In the genomic region with DNA sequence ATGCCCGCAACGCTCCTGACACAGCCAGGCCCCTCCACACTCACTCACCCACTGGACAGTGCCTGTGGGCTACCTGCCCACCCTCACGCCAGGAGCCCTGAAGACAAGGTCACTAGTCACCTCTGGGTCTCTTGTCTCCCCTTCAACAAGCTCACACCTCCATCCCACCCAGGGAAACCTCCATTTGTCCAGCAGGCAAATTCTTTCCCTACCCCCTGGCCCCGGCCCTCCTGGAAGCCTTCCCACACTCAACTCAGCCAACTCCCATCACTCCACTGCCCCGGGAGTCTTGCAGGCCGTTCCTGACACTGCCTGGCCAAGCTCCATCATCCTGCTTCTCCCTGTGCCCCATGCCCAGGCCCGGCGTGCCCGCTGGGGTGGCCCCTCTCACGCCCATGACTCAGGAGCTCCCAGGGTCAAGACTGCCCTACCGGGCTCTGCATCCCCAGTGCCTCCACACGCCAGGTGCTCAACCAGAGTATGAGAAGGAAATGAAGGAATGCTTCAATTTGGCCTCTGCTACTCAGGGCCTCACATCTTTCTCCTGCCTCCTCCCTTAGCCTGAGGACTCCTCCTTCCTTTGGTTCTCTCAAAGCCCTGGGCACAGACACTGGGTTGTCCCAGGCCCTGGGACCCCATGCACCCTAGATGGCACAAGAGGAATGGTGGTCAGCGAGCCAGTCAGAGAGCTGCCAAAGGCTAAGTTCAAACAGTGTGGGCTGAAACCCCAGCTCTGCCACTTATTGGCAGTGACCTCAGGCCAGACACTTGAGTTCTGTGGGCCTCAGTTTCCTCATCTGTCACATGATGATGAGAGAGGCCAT, we compare ENCODE assay signal across 17 cellular contexts.
"Had no signal": no experiment of that assay in that cellular context is flagged by ENCODE, and none has a peak within 500 bp of the region (broad histone marks: within the 10 kb centered on the region; RNA-seq: fewer than 3 reads in every experiment).

No MANE protein-coding gene starts in this region.

- H3K9me3 Mint-ChIP-seq: activated naive CD8-positive, alpha-beta T cell treated with anti-CD3 and anti-CD28 coated beads, Interleukin-2, amount 10 ng/mL, durations not matched to agents 7 days and 5 days; endodermal cell; natural killer cell treated with Interleukin-12 subunit alpha and Interleukin-12 subunit beta and Interleukin-15 and Interleukin-18, amount 100 ng/mL, for 72 hours had no signal

- H3K9me3 ChIP-seq: gastrocnemius medialis, SK-N-SH, tibial nerve had no signal

- ATAC-seq: gastrocnemius medialis; left lobe of liver; natural killer cell treated with Interleukin-12 subunit alpha and Interleukin-12 subunit beta and Interleukin-15 and Interleukin-18, amount 100 ng/mL, for 72 hours; stimulated activated naive B cell treated with anti-CD40 and anti-IgM and Interleukin-4, amounts not matched to agents 10 μg/mL and 1 μg/mL and 100 μg/mL, for 72 hours had no signal

- H3K4me3 Mint-ChIP-seq: activated naive CD8-positive, alpha-beta T cell treated with anti-CD3 and anti-CD28 coated beads, Interleukin-2, amount 10 ng/mL, durations not matched to agents 7 days and 5 days; endodermal cell; natural killer cell treated with Interleukin-12 subunit alpha and Interleukin-12 subunit beta and Interleukin-15 and Interleukin-18, amount 100 ng/mL, for 72 hours; stimulated activated naive B cell treated with anti-CD40 and anti-IgM and Interleukin-4, amounts not matched to agents 10 μg/mL and 1 μg/mL and 100 μg/mL, for 72 hours had no signal

- H3K9ac ChIP-seq: SK-N-SH had no signal

- H3K27ac Mint-ChIP-seq: activated naive CD8-positive, alpha-beta T cell treated with anti-CD3 and anti-CD28 coated beads, Interleukin-2, amount 10 ng/mL, durations not matched to agents 7 days and 5 days; endodermal cell; natural killer cell treated with Interleukin-12 subunit alpha and Interleukin-12 subunit beta and Interleukin-15 and Interleukin-18, amount 100 ng/mL, for 72 hours; stimulated activated naive B cell treated with anti-CD40 and anti-IgM and Interleukin-4, amounts not matched to agents 10 μg/mL and 1 μg/mL and 100 μg/mL, for 72 hours had no signal

- H3K36me3 Mint-ChIP-seq: activated naive CD8-positive, alpha-beta T cell treated with anti-CD3 and anti-CD28 coated beads, Interleukin-2, amount 10 ng/mL, durations not matched to agents 7 days and 5 days; natural killer cell treated with Interleukin-12 subunit alpha and Interleukin-12 subunit beta and Interleukin-15 and Interleukin-18, amount 100 ng/mL, for 72 hours had no signal

- H3K27me3 ChIP-seq: gastrocnemius medialis, tibial nerve had no signal

- H3K36me3 ChIP-seq: gastrocnemius medialis had no signal

- H3K4me3 ChIP-seq: gastrocnemius medialis, tibial nerve had no signal

- H3K4me1 Mint-ChIP-seq: activated naive CD8-positive, alpha-beta T cell treated with anti-CD3 and anti-CD28 coated beads, Interleukin-2, amount 10 ng/mL, durations not matched to agents 7 days and 5 days; endodermal cell had no signal

- H3K4me2 ChIP-seq: SK-N-SH had no signal

- H3K27me3 Mint-ChIP-seq: activated naive CD8-positive, alpha-beta T cell treated with anti-CD3 and anti-CD28 coated beads, Interleukin-2, amount 10 ng/mL, durations not matched to agents 7 days and 5 days had no signal

- H3K4me1 ChIP-seq: gastrocnemius medialis, tibial nerve had no signal

- H3K27ac ChIP-seq: gastrocnemius medialis, tibial nerve had no signal

- DNase-seq: activated CD4-positive, CD25-positive, alpha-beta regulatory T cell treated with anti-CD3 and anti-CD28 coated beads, Interleukin-2, amount 50 U/mL, for 72 hours; activated gamma-delta T cell treated with Interleukin-2 at 50 U/mL for 16 hours; activated naive CD8-positive, alpha-beta T cell treated with anti-CD3 and anti-CD28 coated beads, Interleukin-2, amount 10 ng/mL, durations not matched to agents 7 days and 5 days; anterior cingulate cortex; gastrocnemius medialis; mesenchymal stem cell; occipital lobe; SHP77; SK-N-SH; stimulated activated CD4-positive, alpha-beta T cell treated with anti-CD3 and anti-CD28 coated beads, Interleukin-12 subunit alpha, Interleukin-12 subunit beta, amount 100 ng/mL, for 4 hours; stimulated activated naive B cell treated with anti-CD40 and anti-IgM and Interleukin-4, amounts not matched to agents 10 μg/mL and 1 μg/mL and 100 μg/mL, for 72 hours; T-helper 1 cell; T1000 had no signal
